Comparison of ENCODE assay signal across 8 cellular contexts in genomic region chr6:22954749-22955385, GRCh38.
DNase-seq lines count a peak whose midpoint lies in the region; ATAC-seq and TF ChIP-seq lines count a peak whose summit lies in the region.

No MANE protein-coding gene starts in this region.

- H3K4me3 ChIP-seq in epithelial cell of esophagus (ENCODE audit: low read length) (peak overlapping the region; percentile 18), skeletal muscle tissue (ENCODE audit: low read length in 3 of 3) (peak overlapping the region in 2 of 3 donors; percentile 17 to 56)

- ATAC-seq in GM18498 (IDR thresholded peaks at IDR 0.05; ENCODE audit: unreplicated experiment) (peak; percentile 63), left colon (no peak)

- no peaks in the 10 kb centered on the region for H3K36me3 ChIP-seq in skeletal muscle tissue (ENCODE audit: control insufficient read depth in 3 of 3, insufficient read depth in 3 of 3, low read length in 3 of 3)

- H3K27ac ChIP-seq in skeletal muscle tissue (ENCODE audit: low read depth, low read length) = no peak overlapping the region

- H3K27me3 ChIP-seq in skeletal muscle tissue (ENCODE audit: control insufficient read depth in 3 of 3, insufficient read depth in 3 of 3, low read length in 3 of 3) = no peaks in the 10 kb centered on the region

- DNase-seq in HFFc6 = no peak
- DNase-seq in NCI-H69 (lab: John Stamatoyannopoulos, UW) = peak; percentile 68
- DNase-seq in epithelial cell of esophagus (ENCODE audit: low read depth) = peak; percentile 11
- no peak for DNase-seq in left colon
- DNase-seq in activated gamma-delta T cell treated with Interleukin-2 at 50 U/mL for 16 hours = no peak
- DNase-seq in GOT3 (lab: John Stamatoyannopoulos, UW) = no peak

- H3K9ac ChIP-seq in skeletal muscle tissue (ENCODE audit: low read depth in 1 of 3, low read length in 3 of 3) = peak overlapping the region in 1 of 3 donors; percentile 7

- H3K27me3 Mint-ChIP-seq in HFFc6 (ENCODE audit: insufficient read depth) = no peaks in the 10 kb centered on the region

- peaks cover 0 to 6% (median 4%) of the 10 kb centered on the region in 3 donors for H3K4me1 ChIP-seq in skeletal muscle tissue (ENCODE audit: control insufficient read depth in 3 of 3, insufficient read depth in 3 of 3, low read length in 3 of 3)

- intact Hi-C loops in left colon (cut with DNase I, micrococcal nuclease) = no loop called here

- H3K4me1 Mint-ChIP-seq in HFFc6 (ENCODE audit: low read depth) = no peaks in the 10 kb centered on the region

- H3K27ac Mint-ChIP-seq in HFFc6 = no peak overlapping the region

- peak overlapping the region; percentile 61 for H3K4me3 Mint-ChIP-seq in HFFc6

- H3K36me3 Mint-ChIP-seq in HFFc6 (ENCODE audit: low read depth) = no peaks in the 10 kb centered on the region

- peaks cover 12% of the 10 kb centered on the region for H3K9me3 Mint-ChIP-seq in HFFc6

- TF ChIP-seq CTCF in HFFc6 (IDR thresholded peaks at IDR 0.05) = no peak
- TF ChIP-seq CTCF in epithelial cell of esophagus (IDR thresholded peaks at IDR 0.05; ENCODE audit: insufficient read depth, low read depth, low read length, missing control alignments) = no peak

- no peaks in the 10 kb centered on the region for H3K9me3 ChIP-seq in skeletal muscle tissue (ENCODE audit: control insufficient read depth in 3 of 3, low read length in 3 of 3)

Comparison
In these comparisons a context has a peak if more than half of its experiments do, and no peak if none do; other contexts are left out.
1. DNase-seq: peak in NCI-H69 (single experiment) and epithelial cell of esophagus (single experiment); none in HFFc6 (single experiment), left colon (0 of 2), activated gamma-delta T cell treated with Interleukin-2 at 50 U/mL for 16 hours (single experiment) and GOT3 (single experiment).